1 cellular context compared by ENCODE assay signal in genomic region chr11:104060004-104060403, GRCh38.
A peak's percentile ranks its signal among the peaks of the same experiment; 100 is the strongest.
TF ChIP-seq lines count a peak whose summit lies in the region.

No MANE protein-coding gene starts in this region.

TF ChIP-seq in SK-N-SH treated with all-trans-retinoic acid at 6 μM for 48 hours, 23 proteins besides CTCF, POLR2A, EP300 and RAD21 (continued from another document):
- TF ChIP-seq, protein P1, sequence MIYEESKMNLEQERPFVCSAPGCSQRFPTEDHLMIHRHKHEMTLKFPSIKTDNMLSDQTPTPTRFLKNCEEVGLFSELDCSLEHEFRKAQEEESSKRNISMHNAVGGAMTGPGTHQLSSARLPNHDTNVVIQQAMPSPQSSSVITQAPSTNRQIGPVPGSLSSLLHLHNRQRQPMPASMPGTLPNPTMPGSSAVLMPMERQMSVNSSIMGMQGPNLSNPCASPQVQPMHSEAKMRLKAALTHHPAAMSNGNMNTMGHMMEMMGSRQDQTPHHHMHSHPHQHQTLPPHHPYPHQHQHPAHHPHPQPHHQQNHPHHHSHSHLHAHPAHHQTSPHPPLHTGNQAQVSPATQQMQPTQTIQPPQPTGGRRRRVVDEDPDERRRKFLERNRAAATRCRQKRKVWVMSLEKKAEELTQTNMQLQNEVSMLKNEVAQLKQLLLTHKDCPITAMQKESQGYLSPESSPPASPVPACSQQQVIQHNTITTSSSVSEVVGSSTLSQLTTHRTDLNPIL (CRISPR knock-in tag; IDR thresholded peaks at IDR 0.05; ENCODE audit: low read depth) = peak; percentile 87
- TF ChIP-seq ZFP30 (CRISPR knock-in tag; IDR thresholded peaks at IDR 0.05) = 0 out of 2 replicates have a peak, but pooled peaks have one; percentile 9
- peak; percentile 94 for TF ChIP-seq ISL1 (CRISPR knock-in tag; IDR thresholded peaks at IDR 0.05)
